ENCODE assay signal across 3 cellular contexts in genomic region chr5:71088754-71089153, GRCh38. TPM values are rescaled to one million over a fixed set of nuclear protein-coding genes. Genes with fewer than 3 reads are reported as not detected.
DNase-seq lines count a peak whose midpoint lies in the region; ATAC-seq, FAIRE-seq and TF ChIP-seq lines count a peak whose summit lies in the region.
"Not testable (repeated sequence)": the region's sequence is repeated elsewhere in the genome, so short reads cannot be mapped to it uniquely, and the experiment has no call there.

No MANE protein-coding gene starts in this region.

- CTCF ChIA-PET in HepG2 (lab: Yijun Ruan, JAX; ENCODE audit: low intra/inter-chr PET ratio, low total read pairs), result not testable (repeated sequence)

- not testable (repeated sequence) for DNase-seq in left lobe of liver (ENCODE audit: low spot score); HepG2 (ENCODE audit: low spot score); right lobe of liver

- not testable (repeated sequence) for BruUV-seq in HepG2 (replicated peaks; lab: Mats Ljungman, UMichigan)

- not testable (repeated sequence) for H3K4me2 ChIP-seq in HepG2 (ENCODE audit: low read depth, low read length)

- not testable (repeated sequence) for H3K36me3 ChIP-seq in HepG2 (replicated peaks in 1 of 2; ENCODE audit: control insufficient read depth in 1 of 2, insufficient read depth in 2 of 2, low read length in 2 of 2); right lobe of liver

- ATAC-seq in left lobe of liver (peak; percentile 55), HepG2 (peak; percentile 83), right lobe of liver (peak; percentile 29 to 77 (median 61))

- H3K4me3 ChIP-seq in HepG2 (replicated peaks in 1 of 3; ENCODE audit: insufficient read depth in 1 of 3, low read depth in 2 of 3, low read length in 3 of 3); right lobe of liver: not testable (repeated sequence)

- intact Hi-C loops in HepG2 (cut with micrococcal nuclease; ENCODE audit: unreplicated experiment); right lobe of liver (cut with DNase I): not testable (repeated sequence)

- H3K79me2 ChIP-seq in HepG2 (ENCODE audit: insufficient read depth, low read length), result not testable (repeated sequence)

- TF ChIP-seq RAD21 in HepG2 (CRISPR knock-in tag; IDR thresholded peaks at IDR 0.05), result not testable (repeated sequence)

- not testable (repeated sequence) for H2AFZ ChIP-seq in HepG2 (ENCODE audit: low read length)

- in situ Hi-C loops in HepG2 (cut with HindIII; ENCODE audit: extremely low pct_ligation_motif_present, low pct_unique_long_range_greater_than_20kb), result not testable (repeated sequence)

- not testable (repeated sequence) for H3K9ac ChIP-seq in HepG2 (ENCODE audit: insufficient read depth, low read depth, low read length)

- TF ChIP-seq CTCF in HepG2 (CRISPR knock-in tag; IDR thresholded peaks at IDR 0.05); right lobe of liver (IDR thresholded peaks at IDR 0.05): not testable (repeated sequence)

- POLR2A ChIA-PET in HepG2 (lab: Yijun Ruan, JAX), result not testable (repeated sequence)

- not testable (repeated sequence) for H4K20me1 ChIP-seq in HepG2 (ENCODE audit: insufficient read depth, low read length)

- not testable (repeated sequence) for H3K9me3 ChIP-seq in HepG2 (ENCODE audit: low read length); right lobe of liver

- H3K27ac ChIP-seq in HepG2 (ENCODE audit: extremely low read length, insufficient read depth, low read length); right lobe of liver: not testable (repeated sequence)

- not testable (repeated sequence) for TF ChIP-seq POLR2A in HepG2 (IDR thresholded peaks at IDR 0.05; ENCODE audit: insufficient read depth in 1 of 2, low read depth in 2 of 2, low read length in 2 of 2); right lobe of liver (IDR thresholded peaks at IDR 0.05)

- FAIRE-seq in HepG2 (lab: Jason Lieb, UNC), result peak; percentile 89

- not testable (repeated sequence) for H3K27me3 ChIP-seq in HepG2 (ENCODE audit: control insufficient read depth in 1 of 2, insufficient read depth in 2 of 2, low read length in 2 of 2); right lobe of liver

- not testable (repeated sequence) for TF ChIP-seq EP300 in HepG2 (IDR thresholded peaks at IDR 0.05; ENCODE audit: low read depth in 2 of 2, low read length in 2 of 2); HepG2 (CRISPR knock-in tag; IDR thresholded peaks at IDR 0.05; ENCODE audit: borderline replicate concordance)

- 0% methylated on average over 1 of the region's 2 CpGs for WGBS in HepG2 (ENCODE audit: low lambda C conversion rate)
- WGBS in right lobe of liver (ENCODE audit: insufficient coverage, low coverage, low lambda C conversion rate, missing lambda C conversion rate), result no CpG with 5 or more reads among the region's 2 CpGs

- H3K4me1 ChIP-seq in HepG2 (ENCODE audit: insufficient read depth, low read length); right lobe of liver: not testable (repeated sequence)

TF ChIP-seq in HepG2, 621 proteins besides CTCF, POLR2A, EP300 and RAD21:
- peak; percentile 19; the same call in 1 of the 2 replicates for TF ChIP-seq HNF4A (CRISPR knock-in tag; IDR thresholded peaks at IDR 0.05)

RNA-seq across cellular contexts. Expression of gene GTF2H2, which starts 21.3 kb away (rescaled TPM):
- total RNA-seq in left lobe of liver (9.0 TPM), HepG2 (2016; rRNA removed; fragmentation: Illumina TruSeq; extraction: Trizol) (38.1 and 39.1 TPM in 2 replicates), right lobe of liver (10 to 100 TPM in 2 of 6 experiments, 1 to 10 TPM in 4; 5.9 to 14.9 (median 9.1) TPM)
- total RNA-seq in HepG2 (2016; cell fraction: cytosol; rRNA removed; fragmentation: Illumina TruSeq; extraction: Trizol; ENCODE audit: low read depth), result 25.3 and 27.0 TPM in 2 replicates
- 38.7 and 42.1 TPM in 2 replicates for total RNA-seq in HepG2 (2016; cell fraction: insoluble cytoplasmic fraction; rRNA removed; fragmentation: Illumina TruSeq; extraction: Trizol)
- 28.4 and 29.0 TPM in 2 replicates for total RNA-seq in HepG2 (2016; cell fraction: membrane; rRNA removed; fragmentation: Illumina TruSeq; extraction: Trizol)
- 38.6 and 41.5 TPM in 2 replicates for total RNA-seq in HepG2 (2016; cell fraction: nucleus; rRNA removed; fragmentation: Illumina TruSeq; extraction: Trizol)
- polyA plus RNA-seq in HepG2 (2011; rRNA removed), result 11.0 and 14.5 TPM in 2 replicates
- polyA plus RNA-seq in HepG2 (2011; cell fraction: cytosol; rRNA removed), result 4.5 and 6.3 TPM in 2 replicates
- 10.6 and 13.9 TPM in 2 replicates for polyA plus RNA-seq in HepG2 (2011; cell fraction: nucleus; rRNA removed)
- polyA plus RNA-seq in HepG2 (2012), result 13.1 and 22.5 TPM in 2 replicates
- 13.8 and 18.8 TPM in 2 replicates for polyA plus RNA-seq in HepG2 (2016; cell fraction: cytosol; fragmentation: Illumina TruSeq; extraction: Trizol; ENCODE audit: low read depth)
- polyA plus RNA-seq in HepG2 (2016; cell fraction: insoluble cytoplasmic fraction; fragmentation: Illumina TruSeq; extraction: Trizol; ENCODE audit: low read depth), result 39.5 and 45.9 TPM in 2 replicates
- polyA plus RNA-seq in HepG2 (2016; cell fraction: membrane; fragmentation: Illumina TruSeq; extraction: Trizol; ENCODE audit: low read depth), result 19.9 and 23.2 TPM in 2 replicates
- 44.2 and 49.4 TPM in 2 replicates for polyA plus RNA-seq in HepG2 (2016; cell fraction: nucleus; fragmentation: Illumina TruSeq; extraction: Trizol; ENCODE audit: insufficient read depth, low read depth)
- polyA minus RNA-seq in HepG2 (2011; rRNA and poly(A)+ RNA removed; ENCODE audit: low replicate concordance), result 3.0 and 10.3 TPM in 2 replicates
- polyA minus RNA-seq in HepG2 (2011; cell fraction: cytosol; rRNA and poly(A)+ RNA removed), result 4.4 and 6.1 TPM in 2 replicates
- 51.1 and 58.3 TPM in 2 replicates for polyA minus RNA-seq in HepG2 (2011; cell fraction: nucleus; rRNA and poly(A)+ RNA removed)
